Comparison of ENCODE assay signal across 10 cellular contexts in the genomic region with DNA sequence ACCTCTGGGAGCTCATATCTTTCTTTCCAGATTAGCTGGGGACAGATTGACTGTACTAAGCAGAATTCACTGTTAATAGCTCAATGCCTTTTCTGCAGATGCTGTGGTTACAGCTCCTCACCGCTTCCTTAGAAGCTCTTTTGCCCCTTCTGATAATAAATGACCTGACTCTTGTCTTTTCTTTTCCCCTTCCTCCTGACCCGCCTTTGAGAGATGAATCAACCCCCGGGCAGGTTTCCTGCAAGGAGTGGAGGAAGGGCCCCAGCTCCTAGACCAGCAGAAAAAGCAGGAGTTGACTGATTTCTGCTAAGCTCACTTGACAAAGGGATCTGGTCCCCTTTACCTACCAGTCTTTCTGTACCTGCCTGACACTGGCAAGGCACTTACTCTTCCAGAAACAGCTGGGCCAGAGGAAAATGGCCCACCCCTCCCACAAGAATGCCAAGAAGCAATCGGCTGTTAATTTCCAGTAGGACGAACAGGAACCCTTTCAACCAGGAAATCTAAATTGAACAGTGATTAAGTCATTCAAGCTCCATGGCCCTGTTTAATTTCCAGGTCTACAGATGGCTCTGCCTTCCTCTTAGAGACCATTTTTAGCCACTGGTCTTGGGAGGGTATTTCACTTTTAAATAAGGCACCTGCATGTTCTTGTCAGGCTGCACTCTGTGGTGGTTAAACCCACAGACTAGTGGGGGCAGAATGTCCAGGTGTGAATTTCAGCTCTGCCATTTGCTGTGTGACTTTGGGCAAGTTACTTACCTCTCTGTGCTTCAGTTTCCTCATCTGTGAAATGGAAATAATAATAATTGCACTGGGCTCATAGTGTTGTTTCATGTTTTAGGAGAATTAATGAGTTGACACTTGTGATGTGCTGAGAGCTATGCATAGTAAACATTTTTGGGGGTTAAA.
DNase-seq lines count a peak whose midpoint lies in the region; ATAC-seq, FAIRE-seq and TF ChIP-seq lines count a peak whose summit lies in the region.
"Had no signal": no experiment of that assay in that cellular context is flagged by ENCODE, and none has a peak within 500 bp of the region (broad histone marks: within the 10 kb centered on the region; RNA-seq: fewer than 3 reads in every experiment).

No MANE protein-coding gene starts in this region.

- no peak for TF ChIP-seq EP300 in HepG2 (IDR thresholded peaks at IDR 0.05; ENCODE audit: low read depth in 2 of 2, low read length in 2 of 2)
- no peak for TF ChIP-seq EP300 in HepG2 (CRISPR knock-in tag; IDR thresholded peaks at IDR 0.05; ENCODE audit: borderline replicate concordance)
- no peak for TF ChIP-seq EP300 in gastroesophageal sphincter (IDR thresholded peaks at IDR 0.05)

- no peak overlapping the region for H2AFZ ChIP-seq in HepG2 (ENCODE audit: low read length)

- no peaks in the 10 kb centered on the region for H4K20me1 ChIP-seq in HepG2 (ENCODE audit: insufficient read depth, low read length)

- H3K36me3 Mint-ChIP-seq in activated CD4-positive, alpha-beta memory T cell treated with anti-CD3 and anti-CD28 coated beads for 36 hours: no peaks in the 10 kb centered on the region
- H3K36me3 Mint-ChIP-seq: activated naive CD8-positive, alpha-beta T cell had no signal

- H3K4me2 ChIP-seq in HepG2 (ENCODE audit: low read depth, low read length): no peak overlapping the region

- peaks cover 27% of the 10 kb centered on the region for H3K4me1 ChIP-seq in HUES48 (ENCODE audit: control insufficient read depth, insufficient read depth, low read length)
- H3K4me1 ChIP-seq in HepG2 (ENCODE audit: insufficient read depth, low read length): no peaks in the 10 kb centered on the region
- H3K4me1 ChIP-seq in gastroesophageal sphincter: peaks cover 0 to 8% (median 0%) of the 10 kb centered on the region in 3 donors

- no peaks in the 10 kb centered on the region for H3K36me3 ChIP-seq in HUES48 (ENCODE audit: control insufficient read depth, insufficient read depth, low read length)
- H3K36me3 ChIP-seq in HepG2 (replicated peaks in 1 of 2; ENCODE audit: control insufficient read depth in 1 of 2, insufficient read depth in 2 of 2, low read length in 2 of 2): no peaks in the 10 kb centered on the region
- no peaks in the 10 kb centered on the region for H3K36me3 ChIP-seq in gastroesophageal sphincter

- no peak for TF ChIP-seq POLR2A in HepG2 (IDR thresholded peaks at IDR 0.05; ENCODE audit: insufficient read depth in 1 of 2, low read depth in 2 of 2, low read length in 2 of 2)
- TF ChIP-seq POLR2A in gastroesophageal sphincter (IDR thresholded peaks at IDR 0.05): no peak

- peak overlapping the region; percentile 90 for H3K27ac ChIP-seq in HUES48 (ENCODE audit: low read depth, low read length)
- H3K27ac ChIP-seq in HepG2 (ENCODE audit: extremely low read length, insufficient read depth, low read length): no peak overlapping the region
- no peak overlapping the region for H3K27ac ChIP-seq in gastroesophageal sphincter

- no peak overlapping the region for H3K4me3 Mint-ChIP-seq in activated CD4-positive, alpha-beta memory T cell treated with anti-CD3 and anti-CD28 coated beads for 36 hours
- H3K4me3 Mint-ChIP-seq: activated naive CD8-positive, alpha-beta T cell had no signal

- H3K9me3 ChIP-seq in HUES48 (ENCODE audit: control insufficient read depth, insufficient read depth, low read length) (no peaks in the 10 kb centered on the region), HepG2 (ENCODE audit: low read length) (no peaks in the 10 kb centered on the region), gastroesophageal sphincter (no peaks in the 10 kb centered on the region)

- peaks cover 51% of the 10 kb centered on the region for H3K4me1 Mint-ChIP-seq in activated CD4-positive, alpha-beta memory T cell treated with anti-CD3 and anti-CD28 coated beads for 36 hours (ENCODE audit: low read depth)

- CTCF ChIA-PET in activated CD4-positive, alpha-beta memory T cell treated with anti-CD3 and anti-CD28 coated beads for 36 hours (lab: Charles Lee): interaction anchor here (0.9 to 2.6 kb wide), 7 partner anchors 13 to 129 kb away, joined by 3 to 21 read pairs (median 4); no protein-coding TSS in a partner anchor
- CTCF ChIA-PET in HepG2 (lab: Yijun Ruan, JAX; ENCODE audit: low intra/inter-chr PET ratio, low total read pairs): no interaction called here

- FAIRE-seq in HepG2 (lab: Jason Lieb, UNC): no peak
- FAIRE-seq: H54 had no signal

- no peaks in the 10 kb centered on the region for H3K9me3 Mint-ChIP-seq in activated CD4-positive, alpha-beta memory T cell treated with anti-CD3 and anti-CD28 coated beads for 36 hours

- no peak for ATAC-seq in HepG2
- ATAC-seq in gastroesophageal sphincter: no peak
- ATAC-seq in activated CD4-positive, CD25-positive, alpha-beta regulatory T cell treated with anti-CD3 and anti-CD28 coated beads, Interleukin-2, amount 50 U/mL, for 24 hours: no peak

- no TSS peak for BruUV-seq in HepG2 (replicated peaks; lab: Mats Ljungman, UMichigan)

- H3K27me3 Mint-ChIP-seq in activated CD4-positive, alpha-beta memory T cell treated with anti-CD3 and anti-CD28 coated beads for 36 hours: peaks cover 2% of the 10 kb centered on the region

- in situ Hi-C loops in HepG2 (cut with HindIII; ENCODE audit: extremely low pct_ligation_motif_present, low pct_unique_long_range_greater_than_20kb): no loop called here

- H3K9ac ChIP-seq in HUES48 (ENCODE audit: low read depth, low read length) (no peak overlapping the region), HepG2 (ENCODE audit: insufficient read depth, low read depth, low read length) (no peak overlapping the region)

- intact Hi-C loops in activated CD4-positive, alpha-beta memory T cell treated with anti-CD3 and anti-CD28 coated beads for 36 hours (cut with micrococcal nuclease): no loop called here
- intact Hi-C loops in HepG2 (cut with micrococcal nuclease; ENCODE audit: unreplicated experiment): no loop called here

- H3K4me3 ChIP-seq in HUES48 (ENCODE audit: low read depth, low read length) (no peak overlapping the region), HepG2 (replicated peaks in 1 of 3; ENCODE audit: insufficient read depth in 1 of 3, low read depth in 2 of 3, low read length in 3 of 3) (no peak overlapping the region), gastroesophageal sphincter (no peak overlapping the region)

- no peaks in the 10 kb centered on the region for H3K79me2 ChIP-seq in HepG2 (ENCODE audit: insufficient read depth, low read length)

- no peak for TF ChIP-seq RAD21 in HepG2 (CRISPR knock-in tag; IDR thresholded peaks at IDR 0.05)

- POLR2A ChIA-PET in activated CD4-positive, alpha-beta memory T cell treated with anti-CD3 and anti-CD28 coated beads for 36 hours (lab: Charles Lee): interaction anchor here (0.6 to 1.5 kb wide), 4 partner anchors 11 to 78 kb away, joined by 3 to 4 read pairs (median 4); no protein-coding TSS in a partner anchor
- POLR2A ChIA-PET in HepG2 (lab: Yijun Ruan, JAX): no interaction called here

- 21% methylated on average over 5 of the region's 5 CpGs for WGBS in HepG2 (ENCODE audit: low lambda C conversion rate)
- WGBS in gastroesophageal sphincter (ENCODE audit: low coverage in 1 of 2), 2 donors: 43 to 66% methylated on average over 2 to 4 of the region's 5 CpGs

- H3K27me3 ChIP-seq in HUES48 (ENCODE audit: control insufficient read depth, insufficient read depth, low read length): peaks cover 17% of the 10 kb centered on the region
- peaks cover 0 to 27% of the 10 kb centered on the region in 2 experiments; a peak in 4 of 5 replicates for H3K27me3 ChIP-seq in HepG2 (ENCODE audit: control insufficient read depth in 1 of 2, insufficient read depth in 2 of 2, low read length in 2 of 2)
- peaks cover 35% of the 10 kb centered on the region for H3K27me3 ChIP-seq in gastroesophageal sphincter

- DNase-seq in Daoy (ENCODE audit: low read depth) (peak; percentile 55), HepG2 (ENCODE audit: low spot score) (no peak), cerebellar cortex (ENCODE audit: low spot score) (no peak)
- DNase-seq in activated CD4-positive, alpha-beta memory T cell treated with anti-CD3 and anti-CD28 coated beads for 36 hours: no peak
- DNase-seq in activated T-cell treated with anti-CD3 and anti-CD28 coated beads, Interleukin-2, amount 50 U/mL, for 48 hours: no peak

- peak overlapping the region; percentile 52 for H3K27ac Mint-ChIP-seq in activated CD4-positive, alpha-beta memory T cell treated with anti-CD3 and anti-CD28 coated beads for 36 hours
- H3K27ac Mint-ChIP-seq: activated naive CD8-positive, alpha-beta T cell had no signal

- TF ChIP-seq CTCF in HepG2 (CRISPR knock-in tag; IDR thresholded peaks at IDR 0.05): no peak
- no peak for TF ChIP-seq CTCF in gastroesophageal sphincter (IDR thresholded peaks at IDR 0.05)

TF ChIP-seq in HepG2, 621 proteins besides CTCF, POLR2A, EP300 and RAD21:
- TF ChIP-seq TAF15 (IDR thresholded peaks at IDR 0.05; ENCODE audit: low read depth, low read length, poor library complexity, severe bottlenecking) (no peak), ZNF768 (CRISPR knock-in tag; IDR thresholded peaks at IDR 0.05) (peak; percentile 36; the same call in 1 of the 2 replicates)
